13 cellular contexts compared by ENCODE assay signal in genomic region chr11:12216542-12217422, GRCh38.
DNase-seq lines count a peak whose midpoint lies in the region; ATAC-seq and TF ChIP-seq lines count a peak whose summit lies in the region.
"Had no signal": no experiment of that assay in that cellular context is flagged by ENCODE, and none has a peak within 500 bp of the region (broad histone marks: within the 10 kb centered on the region; RNA-seq: fewer than 3 reads in every experiment).

No MANE protein-coding gene starts in this region.

- H3K4me3 ChIP-seq in breast epithelium (no peak overlapping the region), mammary epithelial cell (replicated peaks in 1 of 3; ENCODE audit: insufficient read depth in 1 of 3, low read depth in 2 of 3, low read length in 3 of 3) (no peak overlapping the region), heart right ventricle (no peak overlapping the region), transverse colon (no peak overlapping the region)

- no peak overlapping the region for H2AFZ ChIP-seq in mammary epithelial cell (ENCODE audit: low read depth, low read length)

- TF ChIP-seq EP300 in transverse colon (IDR thresholded peaks at IDR 0.05; ENCODE audit: low read depth) = no peak

- CTCF ChIA-PET in mammary epithelial cell (lab: Charles Lee; ENCODE audit: low non-redundant PET) = no interaction called here

- H3K4me1 ChIP-seq in breast epithelium = peaks cover 0 to 3% of the 10 kb centered on the region in 2 donors
- peaks cover 16% of the 10 kb centered on the region for H3K4me1 ChIP-seq in mammary epithelial cell (ENCODE audit: insufficient read depth, low read length)
- peaks cover 13 to 58% (median 44%) of the 10 kb centered on the region in 9 donors for H3K4me1 ChIP-seq in heart right ventricle
- peaks cover 19 to 46% (median 40%) of the 10 kb centered on the region in 4 donors for H3K4me1 ChIP-seq in transverse colon
- H3K4me1 ChIP-seq in foreskin keratinocyte = peaks cover 6% of the 10 kb centered on the region

- H3K36me3 Mint-ChIP-seq in activated T-helper 2 cell treated with anti-CD3 and anti-CD28 coated beads, Interferon-gamma antibody, Interleukin-2, Interleukin-4, amounts not matched to agents 10 μg/mL and 5 μg/mL and 100 μg/mL, durations not matched to agents 14 hours and 24 hours and 36 hours (ENCODE audit: low read depth) = peaks cover 99% of the 10 kb centered on the region

- no peak overlapping the region for H3K4me3 Mint-ChIP-seq in activated T-helper 2 cell treated with anti-CD3 and anti-CD28 coated beads, Interferon-gamma antibody, Interleukin-2, Interleukin-4, amounts not matched to agents 10 μg/mL and 5 μg/mL and 100 μg/mL, durations not matched to agents 14 hours and 24 hours and 36 hours (ENCODE audit: low read depth)
- H3K4me3 Mint-ChIP-seq: activated CD4-positive, alpha-beta T cell treated with anti-CD3 and anti-CD28 coated beads, Interleukin-2, amount 10 ng/mL, durations not matched to agents 7 days and 5 days; activated naive CD8-positive, alpha-beta T cell treated with anti-CD3 and anti-CD28 coated beads, Interleukin-2, amount 10 ng/mL, durations not matched to agents 7 days and 5 days had no signal

- no peak overlapping the region for H3K9ac ChIP-seq in mammary epithelial cell (ENCODE audit: insufficient read depth, low read length)

- no peaks in the 10 kb centered on the region for H3K27me3 Mint-ChIP-seq in activated T-helper 2 cell treated with anti-CD3 and anti-CD28 coated beads, Interferon-gamma antibody, Interleukin-2, Interleukin-4, amounts not matched to agents 10 μg/mL and 5 μg/mL and 100 μg/mL, durations not matched to agents 14 hours and 24 hours and 36 hours (ENCODE audit: low read depth)
- H3K27me3 Mint-ChIP-seq: activated CD4-positive, alpha-beta T cell treated with anti-CD3 and anti-CD28 coated beads, Interleukin-2, amount 10 ng/mL, durations not matched to agents 7 days and 5 days; activated naive CD8-positive, alpha-beta T cell treated with anti-CD3 and anti-CD28 coated beads, Interleukin-2, amount 10 ng/mL, durations not matched to agents 7 days and 5 days had no signal

- H3K9me3 ChIP-seq in breast epithelium (no peaks in the 10 kb centered on the region), mammary epithelial cell (replicated peaks; ENCODE audit: insufficient read depth, low read length) (no peaks in the 10 kb centered on the region), heart right ventricle (no peaks in the 10 kb centered on the region), transverse colon (no peaks in the 10 kb centered on the region)

- peaks cover 41% of the 10 kb centered on the region for H3K4me1 Mint-ChIP-seq in activated T-helper 2 cell treated with anti-CD3 and anti-CD28 coated beads, Interferon-gamma antibody, Interleukin-2, Interleukin-4, amounts not matched to agents 10 μg/mL and 5 μg/mL and 100 μg/mL, durations not matched to agents 14 hours and 24 hours and 36 hours (ENCODE audit: low read depth)

- TF ChIP-seq POLR2A in breast epithelium (IDR thresholded peaks at IDR 0.05) (no peak), transverse colon (IDR thresholded peaks at IDR 0.05) (no peak)

- peak in 2 of 8 donors; percentile 11 to 41 for ATAC-seq in heart right ventricle
- no peak for ATAC-seq in foreskin keratinocyte

- peaks cover 5% of the 10 kb centered on the region for H3K79me2 ChIP-seq in mammary epithelial cell (ENCODE audit: insufficient read depth, low read length)

- peak overlapping the region; percentile 2 for H3K27ac Mint-ChIP-seq in activated T-helper 2 cell treated with anti-CD3 and anti-CD28 coated beads, Interferon-gamma antibody, Interleukin-2, Interleukin-4, amounts not matched to agents 10 μg/mL and 5 μg/mL and 100 μg/mL, durations not matched to agents 14 hours and 24 hours and 36 hours
- H3K27ac Mint-ChIP-seq: activated CD4-positive, alpha-beta T cell treated with anti-CD3 and anti-CD28 coated beads, Interleukin-2, amount 10 ng/mL, durations not matched to agents 7 days and 5 days; activated naive CD8-positive, alpha-beta T cell treated with anti-CD3 and anti-CD28 coated beads, Interleukin-2, amount 10 ng/mL, durations not matched to agents 7 days and 5 days had no signal

- H3K36me3 ChIP-seq in breast epithelium (no peaks in the 10 kb centered on the region), mammary epithelial cell (ENCODE audit: insufficient read depth, low read length) (peaks cover 62% of the 10 kb centered on the region), heart right ventricle (peaks cover 0 to 80% (median 36%) of the 10 kb centered on the region in 9 donors), transverse colon (peaks cover 0 to 10% (median under 1%) of the 10 kb centered on the region in 4 donors)

- in situ Hi-C loops in mammary epithelial cell (cut with MboI; ENCODE audit: low sequenced_read_pairs in 2 of 2) = no loop called here
- in situ Hi-C loops in transverse colon (cut with MboI; ENCODE audit: low pct_ligation_motif_present in 1 of 4, low pct_unique_long_range_greater_than_20kb in 1 of 4, low sequenced_read_pairs in 3 of 4) = no loop called here

- H3K27ac ChIP-seq in breast epithelium (peak overlapping the region; percentile 1 to 66), mammary epithelial cell (ENCODE audit: insufficient read depth, low read depth, low read length) (no peak overlapping the region), heart right ventricle (peak overlapping the region in 9 of 10 donors; percentile 10 to 60 (median 49)), transverse colon (peak overlapping the region in 3 of 4 donors; percentile 15 to 76 (median 38)), foreskin keratinocyte (no peak overlapping the region)

- TF ChIP-seq CTCF in breast epithelium (IDR thresholded peaks at IDR 0.05) (no peak), mammary epithelial cell (conservative IDR thresholded peaks at IDR 0.05 in 1 of 2, IDR thresholded peaks at IDR 0.05 in 1 of 2; ENCODE audit: extremely low read depth in 1 of 2, insufficient read depth in 1 of 2, low read depth in 1 of 2, low read length in 2 of 2) (no peak), heart right ventricle (IDR thresholded peaks at IDR 0.05) (no peak), transverse colon (IDR thresholded peaks at IDR 0.05) (no peak), foreskin keratinocyte (conservative IDR thresholded peaks at IDR 0.05) (no peak)

- DNase-seq in breast epithelium (ENCODE audit: low spot score in 2 of 2) = no peak
- no peak for DNase-seq in mammary epithelial cell
- DNase-seq in activated T-helper 2 cell treated with anti-CD3 and anti-CD28 coated beads, Interferon-gamma antibody, Interleukin-2, Interleukin-4, amounts not matched to agents 10 μg/mL and 5 μg/mL and 100 μg/mL, durations not matched to agents 14 hours and 24 hours and 36 hours (ENCODE audit: low spot score) = no peak
- DNase-seq in heart right ventricle = peak in 1 of 2 donors; percentile 37
- DNase-seq in transverse colon = no peak
- DNase-seq in foreskin keratinocyte = no peak
- DNase-seq in activated CD8-positive, alpha-beta memory T cell treated with anti-CD3 and anti-CD28 coated beads, Interleukin-2, amount 50 U/mL, for 4 hours = no peak
- no peak for DNase-seq in GM19240 (ENCODE audit: insufficient read length, low spot score)
- DNase-seq: activated CD4-positive, alpha-beta T cell treated with anti-CD3 and anti-CD28 coated beads, Interleukin-2, amount 10 ng/mL, durations not matched to agents 7 days and 5 days; activated naive CD8-positive, alpha-beta T cell treated with anti-CD3 and anti-CD28 coated beads, Interleukin-2, amount 10 ng/mL, durations not matched to agents 7 days and 5 days; kidney glomerular epithelial cell; NCI-H2081 treated with DMSO at 0.1 percent for 48 hours; trophoblast cell had no signal

- H3K9me3 Mint-ChIP-seq in activated T-helper 2 cell treated with anti-CD3 and anti-CD28 coated beads, Interferon-gamma antibody, Interleukin-2, Interleukin-4, amounts not matched to agents 10 μg/mL and 5 μg/mL and 100 μg/mL, durations not matched to agents 14 hours and 24 hours and 36 hours = no peaks in the 10 kb centered on the region
- H3K9me3 Mint-ChIP-seq: activated CD4-positive, alpha-beta T cell treated with anti-CD3 and anti-CD28 coated beads, Interleukin-2, amount 10 ng/mL, durations not matched to agents 7 days and 5 days; activated naive CD8-positive, alpha-beta T cell treated with anti-CD3 and anti-CD28 coated beads, Interleukin-2, amount 10 ng/mL, durations not matched to agents 7 days and 5 days had no signal

- intact Hi-C loops in breast epithelium (cut with DNase I; ENCODE audit: low total_unique reads) = no loop called here
- intact Hi-C loops in mammary epithelial cell (cut with micrococcal nuclease) = no loop called here
- intact Hi-C loops in activated T-helper 2 cell treated with anti-CD3 and anti-CD28 coated beads, Interferon-gamma antibody, Interleukin-2, Interleukin-4, amounts not matched to agents 10 μg/mL and 5 μg/mL and 100 μg/mL, durations not matched to agents 14 hours and 24 hours and 36 hours (cut with micrococcal nuclease) = no loop called here
- intact Hi-C loops in heart right ventricle (cut with DNase I) = no loop called here
- intact Hi-C loops in transverse colon (cut with DNase I; ENCODE audit: low total_unique reads) = no loop called here

- BruUV-seq in mammary epithelial cell (replicated peaks; lab: Mats Ljungman, UMichigan) = no TSS peak

- 63% methylated on average over 9 of the region's 12 CpGs for WGBS in mammary epithelial cell (ENCODE audit: low coverage, missing lambda C conversion rate)
- 30 to 39% methylated on average over 12 of the region's 12 CpGs for WGBS in heart right ventricle, 2 donors
- 40% methylated on average over 2 to 12 of the region's 12 CpGs for WGBS in transverse colon (ENCODE audit: low coverage in 1 of 2), 2 donors

- H3K27me3 ChIP-seq in breast epithelium (no peaks in the 10 kb centered on the region), mammary epithelial cell (ENCODE audit: insufficient read depth, low read length) (no peaks in the 10 kb centered on the region), heart right ventricle (no peaks in the 10 kb centered on the region), transverse colon (no peaks in the 10 kb centered on the region), foreskin keratinocyte (no peaks in the 10 kb centered on the region)

- dilution Hi-C loops in mammary epithelial cell (cut with HindIII; ENCODE audit: low sequenced_read_pairs) = no loop called here

- H4K20me1 ChIP-seq in mammary epithelial cell (ENCODE audit: insufficient read depth, low read length) = no peaks in the 10 kb centered on the region

- H3K4me2 ChIP-seq in mammary epithelial cell (ENCODE audit: insufficient read depth, low read depth, low read length) = no peak overlapping the region

Comparison
In these comparisons a context has a peak if more than half of its experiments do, and no peak if none do; other contexts are left out.
1. H3K27ac ChIP-seq: peak in breast epithelium (2 of 2), heart right ventricle (9 of 10) and transverse colon (3 of 4); none in mammary epithelial cell (single experiment) and foreskin keratinocyte (single experiment).